9 cellular contexts compared by ENCODE assay signal in the genomic region with DNA sequence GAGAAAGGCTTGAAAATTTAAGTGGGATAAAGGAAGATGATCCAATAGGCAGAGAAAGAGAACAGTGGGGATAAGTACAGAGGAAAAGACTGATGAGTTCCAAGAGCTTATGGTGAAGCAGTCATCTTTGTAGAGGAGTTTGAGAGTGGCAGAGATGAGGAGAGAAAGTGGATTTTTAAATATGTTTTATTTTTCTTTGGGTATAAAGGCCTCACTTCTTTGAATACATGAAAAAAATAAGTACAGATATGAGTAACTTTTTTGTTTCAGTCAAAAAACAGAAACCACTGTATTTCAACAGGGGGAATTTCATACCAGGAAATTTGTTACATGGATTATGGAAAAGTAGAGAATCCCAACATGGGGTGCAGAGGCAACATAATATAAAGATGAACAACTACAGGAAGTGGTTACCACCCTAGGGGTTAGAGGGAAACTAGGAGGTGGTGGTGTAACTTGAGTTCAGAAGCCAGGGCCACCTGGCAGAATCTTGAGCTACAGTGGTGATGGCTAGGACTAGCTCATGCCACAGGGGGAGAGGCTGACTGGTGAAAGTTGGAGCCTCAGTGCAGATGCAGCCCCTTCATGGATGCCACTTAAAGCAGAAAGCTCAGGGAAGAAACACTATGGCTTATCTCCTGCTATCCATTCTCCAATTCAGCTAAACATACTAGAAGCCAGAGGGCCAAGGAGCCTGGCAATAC. TPM values are rescaled to one million over a fixed set of nuclear protein-coding genes. Genes with fewer than 3 reads are reported as not detected.
A peak's percentile ranks its signal among the peaks of the same experiment; 100 is the strongest.
DNase-seq lines count a peak whose midpoint lies in the region; ATAC-seq, FAIRE-seq and TF ChIP-seq lines count a peak whose summit lies in the region.
"Had no signal": no experiment of that assay in that cellular context is flagged by ENCODE, and none has a peak within 500 bp of the region (broad histone marks: within the 10 kb centered on the region; RNA-seq: fewer than 3 reads in every experiment).

No MANE protein-coding gene starts in this region.

- POLR2A ChIA-PET in GM12878 (lab: Charles Lee): interaction anchor here (0.8 to 3.1 kb wide), 6 partner anchors 9 to 48 kb away, joined by 3 to 21 read pairs (median 6); no protein-coding TSS in a partner anchor
- POLR2A ChIA-PET in HepG2 (lab: Yijun Ruan, JAX): no interaction called here

- no peak for TF ChIP-seq EP300 in GM12878 (IDR thresholded peaks at IDR 0.05; ENCODE audit: borderline replicate concordance in 1 of 2, control insufficient read depth in 1 of 2, low read depth in 2 of 2, low read length in 2 of 2)
- no peak for TF ChIP-seq EP300 in HepG2 (IDR thresholded peaks at IDR 0.05; ENCODE audit: low read depth in 2 of 2, low read length in 2 of 2)
- TF ChIP-seq EP300 in HepG2 (CRISPR knock-in tag; IDR thresholded peaks at IDR 0.05; ENCODE audit: borderline replicate concordance): no peak
- TF ChIP-seq EP300 in upper lobe of left lung (IDR thresholded peaks at IDR 0.05): no peak

- peak overlapping the region; percentile 78 for H3K4me2 ChIP-seq in GM12878 (ENCODE audit: control insufficient read depth, insufficient read depth)
- no peak overlapping the region for H3K4me2 ChIP-seq in HepG2 (ENCODE audit: low read depth, low read length)

- TF ChIP-seq RAD21 in GM12878 (IDR thresholded peaks at IDR 0.05; ENCODE audit: insufficient read depth, low read depth, low read length) (no peak), HepG2 (CRISPR knock-in tag; IDR thresholded peaks at IDR 0.05) (no peak)

- no peaks in the 10 kb centered on the region for H3K36me3 ChIP-seq in GM12878 (ENCODE audit: control insufficient read depth in 2 of 2, insufficient read depth in 2 of 2, low read length in 1 of 2)
- no peaks in the 10 kb centered on the region for H3K36me3 ChIP-seq in HepG2 (replicated peaks in 1 of 2; ENCODE audit: control insufficient read depth in 1 of 2, insufficient read depth in 2 of 2, low read length in 2 of 2)
- no peaks in the 10 kb centered on the region for H3K36me3 ChIP-seq in upper lobe of left lung

- CTCF ChIA-PET in GM12878 (lab: Yijun Ruan, JAX): interaction anchor here (0.7 to 4.4 kb wide), 9 partner anchors 9 to 47 kb away, joined by 3 to 41 read pairs (median 5); no protein-coding TSS in a partner anchor
- CTCF ChIA-PET in HepG2 (lab: Yijun Ruan, JAX; ENCODE audit: low intra/inter-chr PET ratio, low total read pairs): no interaction called here

- H2AFZ ChIP-seq in GM12878 (ENCODE audit: control insufficient read depth, low read depth, low read length): no peak overlapping the region
- H2AFZ ChIP-seq in HepG2 (ENCODE audit: low read length): no peak overlapping the region

- FAIRE-seq in GM12878 (lab: Jason Lieb, UNC): no peak
- no peak for FAIRE-seq in HepG2 (lab: Jason Lieb, UNC)

- in situ Hi-C loops in GM12878 (cut with MboI) (no loop called here), HepG2 (cut with HindIII; ENCODE audit: extremely low pct_ligation_motif_present, low pct_unique_long_range_greater_than_20kb) (no loop called here)

- H3K4me3 ChIP-seq in GM12878: peak overlapping the region; percentile 23; the same call in 1 of the 2 replicates
- H3K4me3 ChIP-seq in HepG2 (replicated peaks in 1 of 3; ENCODE audit: insufficient read depth in 1 of 3, low read depth in 2 of 3, low read length in 3 of 3): no peak overlapping the region
- H3K4me3 ChIP-seq in upper lobe of left lung: no peak overlapping the region

- H3K9me3 ChIP-seq in GM12878 (replicated peaks; ENCODE audit: control insufficient read depth, insufficient read depth, low read length) (no peaks in the 10 kb centered on the region), HepG2 (ENCODE audit: low read length) (no peaks in the 10 kb centered on the region), upper lobe of left lung (no peaks in the 10 kb centered on the region)

- no peaks in the 10 kb centered on the region for H4K20me1 ChIP-seq in GM12878 (ENCODE audit: control insufficient read depth, insufficient read depth)
- no peaks in the 10 kb centered on the region for H4K20me1 ChIP-seq in HepG2 (ENCODE audit: insufficient read depth, low read length)

- DNase-seq in GM12878 (ENCODE audit: low read depth, low spot score) (no peak), DMS153 treated with DMSO at 0.1 percent for 48 hours (lab: John Stamatoyannopoulos, UW; ENCODE audit: unreplicated experiment) (no peak), HepG2 (ENCODE audit: low spot score) (no peak), NCI-H187 (lab: John Stamatoyannopoulos, UW) (no peak), upper lobe of left lung (no peak)

- no peak overlapping the region for H3K9ac ChIP-seq in GM12878 (ENCODE audit: control insufficient read depth, insufficient read depth, low read length)
- H3K9ac ChIP-seq in HepG2 (ENCODE audit: insufficient read depth, low read depth, low read length): no peak overlapping the region

- TF ChIP-seq POLR2A in GM12878 (IDR thresholded peaks at IDR 0.05; ENCODE audit: low read depth, low read length): no peak
- TF ChIP-seq POLR2A in HepG2 (IDR thresholded peaks at IDR 0.05; ENCODE audit: insufficient read depth in 1 of 2, low read depth in 2 of 2, low read length in 2 of 2): no peak
- TF ChIP-seq POLR2A in upper lobe of left lung (IDR thresholded peaks at IDR 0.05): no peak

- H3K79me2 ChIP-seq in GM12878 (ENCODE audit: control insufficient read depth, insufficient read depth, low read length) (peaks cover 14% of the 10 kb centered on the region), HepG2 (ENCODE audit: insufficient read depth, low read length) (no peaks in the 10 kb centered on the region)

- H3K27ac ChIP-seq in GM12878 (ENCODE audit: control insufficient read depth, insufficient read depth) (peak overlapping the region; percentile 85), HepG2 (ENCODE audit: extremely low read length, insufficient read depth, low read length) (no peak overlapping the region), upper lobe of left lung (no peak overlapping the region)
- H3K27ac ChIP-seq: RWPE1 had no signal

- H3K27me3 ChIP-seq in GM12878 (replicated peaks in 1 of 2; ENCODE audit: control insufficient read depth in 2 of 2, insufficient read depth in 2 of 2, low read length in 1 of 2): no peaks in the 10 kb centered on the region
- H3K27me3 ChIP-seq in HepG2 (ENCODE audit: control insufficient read depth in 1 of 2, insufficient read depth in 2 of 2, low read length in 2 of 2): no peaks in the 10 kb centered on the region
- H3K27me3 ChIP-seq in upper lobe of left lung: no peaks in the 10 kb centered on the region

- TF ChIP-seq CTCF in GM12878 (IDR thresholded peaks at IDR 0.05 in 2 of 3, conservative IDR thresholded peaks at IDR 0.05 in 1 of 3; ENCODE audit: control insufficient read depth in 2 of 3, extremely low read depth in 1 of 3, insufficient read depth in 1 of 3, low read depth in 3 of 3, low read length in 3 of 3): no peak
- no peak for TF ChIP-seq CTCF in HepG2 (CRISPR knock-in tag; IDR thresholded peaks at IDR 0.05)
- no peak for TF ChIP-seq CTCF in upper lobe of left lung (IDR thresholded peaks at IDR 0.05)

- SMC1A ChIA-PET in GM12878 (lab: Charles Lee; ENCODE audit: uncharacterized antibody, unreplicated experiment): interaction anchor here (0.8 to 15.2 kb wide), 13 partner anchors 9 to 50 kb away, joined by 3 to 157 read pairs (median 8); no protein-coding TSS in a partner anchor

- RAD21 ChIA-PET in GM12878 (lab: Charles Lee; ENCODE audit: unreplicated experiment): interaction anchor here (0.7 to 14.7 kb wide), 11 partner anchors 9 to 47 kb away, joined by 3 to 183 read pairs (median 6); no protein-coding TSS in a partner anchor

- intact Hi-C loops in GM12878 (cut with micrococcal nuclease; ENCODE audit: unreplicated experiment): loop anchor here (2.0 kb wide), 1 partner anchor 30 kb away; no protein-coding TSS in a partner anchor
- intact Hi-C loops in HepG2 (cut with micrococcal nuclease; ENCODE audit: unreplicated experiment): no loop called here

- BruUV-seq in GM12878 (replicated peaks; lab: Mats Ljungman, UMichigan): no TSS peak
- BruUV-seq in HepG2 (replicated peaks; lab: Mats Ljungman, UMichigan): no TSS peak

- ATAC-seq in GM18508 (IDR thresholded peaks at IDR 0.05; ENCODE audit: insufficient read depth, unreplicated experiment) (peak; percentile 46), GM21390 (IDR thresholded peaks at IDR 0.05; ENCODE audit: unreplicated experiment) (peak; percentile 71), HG03442 (IDR thresholded peaks at IDR 0.05; ENCODE audit: unreplicated experiment) (peak; percentile 75), GM12878 (peak; percentile 80), HepG2 (no peak), upper lobe of left lung (ENCODE audit: low FRiP score in 2 of 2) (no peak)

- H3K4me1 ChIP-seq in GM12878 (ENCODE audit: control insufficient read depth, insufficient read depth, low read length) (peaks cover 22% of the 10 kb centered on the region), HepG2 (ENCODE audit: insufficient read depth, low read length) (no peaks in the 10 kb centered on the region), upper lobe of left lung (no peaks in the 10 kb centered on the region)

RNA-seq across cellular contexts. Expression of gene CYBB, which starts 3.4 kb away (rescaled TPM):
- 65.7 and 67.4 TPM in 2 replicates for total RNA-seq in GM12878 (2013; cell fraction: nucleolus; rRNA removed)
- total RNA-seq in GM12878 (2014; rRNA removed) (30.0 and 33.1 TPM in 2 replicates), GM12878 (2014; rRNA removed; fragmentation: Illumina TruSeq; extraction: Trizol) (39.9 and 41.1 TPM in 2 replicates), GM12878 (2021) (30.2 and 32.4 TPM in 2 replicates), HepG2 (2016; rRNA removed; fragmentation: Illumina TruSeq; extraction: Trizol) (not detected in 2 replicates), upper lobe of left lung (100 to 1,000 TPM in 2 of 6 donors, 10 to 100 TPM in 4; 12.1 to 254 (median 45.5) TPM)
- 25.8 TPM for polyA plus RNA-seq in GM12878 (2011; ENCODE audit: low read depth)
- polyA plus RNA-seq in GM12878 (2011; rRNA removed) (73.9 and 95.7 TPM in 2 replicates), GM12878 (2014; fragmentation: Illumina TruSeq; extraction: Trizol) (34.4 and 41.9 TPM in 2 replicates), GM12878 (2014; fragmentation: Nextera tagmentation; extraction: Ambion mirVana) (10 to 100 TPM; 12.0 to 12.3 TPM), GM12878 (2014; rRNA removed) (18.6 and 19.7 TPM in 2 replicates), GM12878 (2016; fragmentation: Nextera tagmentation; extraction: Ambion mirVana) (1 to 10 TPM; 6.2 to 6.5 TPM), HepG2 (2011; rRNA removed) (not detected in 2 replicates)
- 33.4 and 34.5 TPM in 2 replicates for polyA plus RNA-seq in GM12878 (2011; cell fraction: cytosol; rRNA removed)
- polyA plus RNA-seq in GM12878 (2011; cell fraction: nucleus; rRNA removed): 64.2 and 77.9 TPM in 2 replicates
- polyA plus RNA-seq in GM12878 (2012): 30.6 and 32.9 TPM in 2 replicates
- polyA minus RNA-seq in GM12878 (2011; rRNA and poly(A)+ RNA removed): 93.5 and 121 TPM in 2 replicates
- polyA minus RNA-seq in GM12878 (2011; cell fraction: cytosol; rRNA and poly(A)+ RNA removed): 30.1 and 41.7 TPM in 2 replicates
- 28.0 and 33.8 TPM in 2 replicates for polyA minus RNA-seq in GM12878 (2011; cell fraction: nucleus; rRNA and poly(A)+ RNA removed)
- not detected in 2 replicates for total RNA-seq in HepG2 (2016; cell fraction: cytosol; rRNA removed; fragmentation: Illumina TruSeq; extraction: Trizol; ENCODE audit: low read depth)
- total RNA-seq in HepG2 (2016; cell fraction: insoluble cytoplasmic fraction; rRNA removed; fragmentation: Illumina TruSeq; extraction: Trizol): not detected in 2 replicates
- total RNA-seq in HepG2 (2016; cell fraction: membrane; rRNA removed; fragmentation: Illumina TruSeq; extraction: Trizol): not detected in 2 replicates
- total RNA-seq in HepG2 (2016; cell fraction: nucleus; rRNA removed; fragmentation: Illumina TruSeq; extraction: Trizol): not detected in 2 replicates
- polyA plus RNA-seq in HepG2 (2011; cell fraction: cytosol; rRNA removed): not detected in 2 replicates
- not detected in 2 replicates for polyA plus RNA-seq in HepG2 (2011; cell fraction: nucleus; rRNA removed)
- not detected in 2 replicates for polyA plus RNA-seq in HepG2 (2012)
- not detected in 2 replicates for polyA plus RNA-seq in HepG2 (2016; cell fraction: cytosol; fragmentation: Illumina TruSeq; extraction: Trizol; ENCODE audit: low read depth)
- not detected in 2 replicates for polyA plus RNA-seq in HepG2 (2016; cell fraction: insoluble cytoplasmic fraction; fragmentation: Illumina TruSeq; extraction: Trizol; ENCODE audit: low read depth)
- polyA plus RNA-seq in HepG2 (2016; cell fraction: membrane; fragmentation: Illumina TruSeq; extraction: Trizol; ENCODE audit: low read depth): not detected in 2 replicates
- not detected in 2 replicates for polyA plus RNA-seq in HepG2 (2016; cell fraction: nucleus; fragmentation: Illumina TruSeq; extraction: Trizol; ENCODE audit: insufficient read depth, low read depth)
- polyA minus RNA-seq in HepG2 (2011; rRNA and poly(A)+ RNA removed; ENCODE audit: low replicate concordance): 0.80 TPM in 1 of 2 replicates, not detected in the other
- not detected in 2 replicates for polyA minus RNA-seq in HepG2 (2011; cell fraction: cytosol; rRNA and poly(A)+ RNA removed)
- not detected in 2 replicates for polyA minus RNA-seq in HepG2 (2011; cell fraction: nucleus; rRNA and poly(A)+ RNA removed)

Comparison
In these comparisons a context has a peak if more than half of its experiments do, and no peak if none do; other contexts are left out.
1. ATAC-seq: peak in GM18508 (single experiment), GM21390 (single experiment), HG03442 (single experiment) and GM12878 (single experiment); none in HepG2 (single experiment) and upper lobe of left lung (0 of 2).
2. RNA of gene CYBB, which starts 3.4 kb away (total RNA-seq): 12.1 to 254 TPM in upper lobe of left lung and 30.0 to 67.4 TPM in GM12878; not detected in HepG2; every median in the first group is over 10 times any median in the second.